In genomic region chr5:133732536-133732935, GRCh38 we compare ENCODE assay signal across 20 cellular contexts.
"Had no signal": no experiment of that assay in that cellular context is flagged by ENCODE, and none has a peak within 500 bp of the region (broad histone marks: within the 10 kb centered on the region; RNA-seq: fewer than 3 reads in every experiment).

No MANE protein-coding gene starts in this region.

- H3K36me3 Mint-ChIP-seq: mesothelial cell of epicardium; natural killer cell treated with Interleukin-12 subunit alpha and Interleukin-12 subunit beta and Interleukin-15 and Interleukin-18, amount 100 ng/mL, for 72 hours; neural progenitor cell had no signal

- H3K27me3 ChIP-seq: dorsolateral prefrontal cortex, heart left ventricle, neural progenitor cell, right lobe of liver, suprapubic skin, thyroid gland had no signal

- H3K9me3 Mint-ChIP-seq: natural killer cell treated with Interleukin-12 subunit alpha and Interleukin-12 subunit beta and Interleukin-15 and Interleukin-18, amount 100 ng/mL, for 72 hours had no signal

- H3K36me3 ChIP-seq: heart left ventricle, neural progenitor cell, prostate gland, right lobe of liver, suprapubic skin, thyroid gland had no signal

- H3K4me2 ChIP-seq: neural progenitor cell had no signal

- ATAC-seq: heart left ventricle; left lobe of liver; right lobe of liver; stimulated activated naive CD8-positive, alpha-beta T cell treated with anti-CD3 and anti-CD28 coated beads, Interleukin-15, Interleukin-2, amounts not matched to agents 100 U/mL and 50 U/mL, for 24 hours had no signal

- H3K27ac Mint-ChIP-seq: mesothelial cell of epicardium; natural killer cell treated with Interleukin-12 subunit alpha and Interleukin-12 subunit beta and Interleukin-15 and Interleukin-18, amount 100 ng/mL, for 72 hours; neural progenitor cell had no signal

- H3K4me1 Mint-ChIP-seq: mesothelial cell of epicardium, neural progenitor cell had no signal

- H3K4me1 ChIP-seq: heart left ventricle, neural progenitor cell, prostate gland, right lobe of liver, suprapubic skin had no signal

- H3K9ac ChIP-seq: neural progenitor cell, parathyroid adenoma had no signal

- H3K9me3 ChIP-seq: prostate gland, right lobe of liver, suprapubic skin, thyroid gland had no signal

- H3K4me3 Mint-ChIP-seq: mesothelial cell of epicardium; natural killer cell treated with Interleukin-12 subunit alpha and Interleukin-12 subunit beta and Interleukin-15 and Interleukin-18, amount 100 ng/mL, for 72 hours; neural progenitor cell had no signal

- FAIRE-seq: islet of Langerhans had no signal

- DNase-seq: central memory CD4-positive, alpha-beta T cell; cortex of kidney; dorsolateral prefrontal cortex; effector CD8-positive, alpha-beta T cell; foreskin melanocyte; hippocampal formation; mammary epithelial cell; occipital lobe; right lobe of liver; stimulated activated naive CD8-positive, alpha-beta T cell treated with anti-CD3 and anti-CD28 coated beads, Interleukin-15, Interleukin-2, amounts not matched to agents 100 U/mL and 50 U/mL, for 24 hours; thyroid gland had no signal

- H3K4me3 ChIP-seq: dorsolateral prefrontal cortex, heart left ventricle, neural progenitor cell, prostate gland, right lobe of liver, suprapubic skin, thyroid gland had no signal

- H2AFZ ChIP-seq: neural progenitor cell, parathyroid adenoma had no signal

- H3K27ac ChIP-seq: heart left ventricle, neural progenitor cell, parathyroid adenoma, prostate gland, right lobe of liver, suprapubic skin, thyroid gland had no signal

- H3K79me2 ChIP-seq: parathyroid adenoma had no signal
